8 cellular contexts compared by ENCODE assay signal in the genomic region with DNA sequence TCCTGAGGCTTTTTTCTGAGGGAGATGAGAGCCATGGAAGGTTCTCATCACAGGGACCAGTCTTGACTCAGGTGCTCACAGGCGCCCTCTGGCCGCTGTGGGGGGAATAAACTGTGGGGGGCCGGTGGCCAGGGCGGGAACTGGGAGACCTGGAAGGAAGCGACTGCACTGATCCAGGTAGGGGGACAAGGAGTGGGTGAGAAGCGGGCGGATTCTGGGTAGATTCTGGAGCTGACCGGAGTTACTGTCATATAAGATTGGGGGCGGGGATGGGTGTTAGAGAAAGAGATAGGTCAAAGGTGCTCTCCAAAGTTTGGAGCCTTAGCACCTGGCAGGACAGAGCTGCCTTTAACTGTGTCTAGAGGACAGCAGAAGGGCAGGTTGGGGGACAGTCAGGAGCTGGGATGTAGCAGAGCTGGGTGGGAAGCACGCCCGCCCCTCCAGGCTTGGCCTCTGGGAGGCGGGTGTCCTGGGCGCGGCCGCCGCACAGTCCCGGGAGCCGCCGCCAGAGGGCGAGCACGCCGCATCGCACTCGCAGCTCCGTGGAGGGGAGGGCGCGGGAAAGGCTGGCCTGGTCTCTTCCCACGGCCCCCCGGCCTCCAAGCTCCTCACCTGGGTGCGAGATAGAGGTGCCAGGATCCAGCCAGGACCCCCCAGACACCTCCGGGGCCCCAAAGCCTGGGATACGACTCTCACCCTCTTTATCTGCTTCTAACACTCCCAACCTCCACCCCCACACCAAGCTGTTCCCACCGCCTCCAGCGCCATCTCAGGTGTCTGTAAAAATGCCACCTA. TPM values are rescaled to one million over a fixed set of nuclear protein-coding genes. Genes with fewer than 3 reads are reported as not detected.
DNase-seq lines count a peak whose midpoint lies in the region; ATAC-seq and TF ChIP-seq lines count a peak whose summit lies in the region.

No MANE protein-coding gene starts in this region.

- H3K4me1 Mint-ChIP-seq in chondrocyte (ENCODE audit: low read depth): peaks cover 20% of the 10 kb centered on the region

- no peaks in the 10 kb centered on the region for H3K36me3 Mint-ChIP-seq in chondrocyte (ENCODE audit: low read depth)

- peak overlapping the region; percentile 86 for H3K27ac Mint-ChIP-seq in chondrocyte (ENCODE audit: unreplicated experiment)

- peak overlapping the region; percentile 97 for H3K4me3 Mint-ChIP-seq in chondrocyte (ENCODE audit: unreplicated experiment)

- H3K27me3 Mint-ChIP-seq in chondrocyte (ENCODE audit: low read depth): no peaks in the 10 kb centered on the region

- DNase-seq in ELF-1 (ENCODE audit: low read depth, low spot score) (peak; percentile 96), NCI-H2227 treated with DMSO at 0.1 percent for 48 hours (lab: John Stamatoyannopoulos, UW) (peak; percentile 40), chondrocyte (ENCODE audit: low spot score) (no peak), left lobe of liver (ENCODE audit: low spot score) (peak; percentile 82)
- DNase-seq in activated CD4-positive, alpha-beta T cell treated with anti-CD3 and anti-CD28 coated beads for 1 hour: peak; percentile 67
- DNase-seq in stimulated activated CD4-positive, alpha-beta T cell treated with anti-CD3 and anti-CD28 coated beads, Interleukin-1b, Interleukin-23, amount 100 ng/mL, for 48 hours: peak; percentile 87

- peak; percentile 77 for ATAC-seq in HG02798 (IDR thresholded peaks at IDR 0.05; ENCODE audit: poor library complexity, unreplicated experiment)
- ATAC-seq in left lobe of liver: peak; percentile 96
- no peak for ATAC-seq in GM21529 (IDR thresholded peaks at IDR 0.05; ENCODE audit: unreplicated experiment)

- H3K9me3 Mint-ChIP-seq in chondrocyte (ENCODE audit: low read depth): no peaks in the 10 kb centered on the region

- TF ChIP-seq CTCF in chondrocyte (IDR thresholded peaks at IDR 0.05): peak; percentile 97

RNA-seq across cellular contexts. Expression of a gene that starts 4.2 kb away (rescaled TPM):
- total RNA-seq in chondrocyte (0.36 to 0.57 TPM (median 0.41 TPM) in 3 replicates), left lobe of liver (not detected)

RNA-seq across cellular contexts. Expression of a gene that starts 8.2 kb away (rescaled TPM):
- total RNA-seq in chondrocyte (28.8 to 31.3 TPM (median 29.1 TPM) in 3 replicates), left lobe of liver (12.0 TPM)

RNA-seq across cellular contexts. Expression of a gene that starts 19.6 kb away (rescaled TPM):
- total RNA-seq in chondrocyte: 71.6 to 94.9 TPM (median 72.4 TPM) in 3 replicates
- total RNA-seq in left lobe of liver: 42.6 TPM

RNA-seq across cellular contexts. Expression of a gene that starts 26.8 kb away (rescaled TPM):
- total RNA-seq in chondrocyte: 1,165 to 1,556 TPM (median 1,179 TPM) in 3 replicates
- total RNA-seq in left lobe of liver: 1,041 TPM

RNA-seq across cellular contexts. Expression of a gene that starts 30.1 kb away (rescaled TPM):
- total RNA-seq in chondrocyte (95.4 to 117 TPM (median 98.9 TPM) in 3 replicates), left lobe of liver (41.4 TPM)
